20 cellular contexts compared by ENCODE assay signal in the genomic region with DNA sequence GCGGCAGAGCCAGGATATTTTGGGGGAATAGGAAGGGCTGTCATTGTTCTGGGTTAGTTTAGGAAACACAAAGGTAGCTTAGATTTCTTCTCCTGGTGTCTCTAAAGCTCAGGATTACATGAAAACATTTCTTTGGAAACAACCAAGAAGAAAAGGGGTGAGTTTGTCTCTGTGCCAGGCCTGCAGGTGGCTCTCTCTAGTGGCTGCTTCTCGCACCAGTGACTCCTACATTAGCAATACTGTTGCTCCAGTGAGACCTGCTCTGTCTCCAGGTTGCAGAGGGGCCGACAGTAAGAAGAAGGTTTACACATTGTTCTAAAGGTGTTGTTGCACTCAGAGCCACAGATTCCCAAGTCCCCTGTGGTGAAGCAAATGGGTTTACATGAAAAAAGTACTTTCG.
DNase-seq lines count a peak whose midpoint lies in the region; ATAC-seq and TF ChIP-seq lines count a peak whose summit lies in the region.
"Had no signal": no experiment of that assay in that cellular context is flagged by ENCODE, and none has a peak within 500 bp of the region (broad histone marks: within the 10 kb centered on the region; RNA-seq: fewer than 3 reads in every experiment).

No MANE protein-coding gene starts in this region.

- H3K23ac ChIP-seq in mesendoderm (ENCODE audit: low read length), result no peak overlapping the region

- no peaks in the 10 kb centered on the region for H3K4me1 ChIP-seq in Karpas-422 (ENCODE audit: low read length)
- H3K4me1 ChIP-seq in mesendoderm (ENCODE audit: control insufficient read depth, low read depth, low read length), result no peaks in the 10 kb centered on the region
- H3K4me1 ChIP-seq in PC-9 (replicated peaks; ENCODE audit: insufficient read depth), result no peaks in the 10 kb centered on the region
- H3K4me1 ChIP-seq: sigmoid colon had no signal

- no TSS peak for BruUV-seq in PC-9 (replicated peaks; lab: Mats Ljungman, UMichigan)

- H3K4me2 ChIP-seq in Karpas-422 (ENCODE audit: low read depth, low read length, poor library complexity, severe bottlenecking) (no peak overlapping the region), SU-DHL-6 (ENCODE audit: low read depth, low read length, poor library complexity, severe bottlenecking) (no peak overlapping the region), mesendoderm (ENCODE audit: low read length) (no peak overlapping the region), PC-9 (no peak overlapping the region)
- H3K4me2 ChIP-seq: hepatocyte had no signal

- H3F3A ChIP-seq in SU-DHL-6 (ENCODE audit: insufficient read depth) (no peaks in the 10 kb centered on the region), PC-9 (ENCODE audit: insufficient read depth, low read depth) (no peaks in the 10 kb centered on the region)

- H4K20me1 ChIP-seq in Karpas-422 (ENCODE audit: insufficient read depth, low read depth, low read length), result peaks cover 4% of the 10 kb centered on the region; the same call in 1 of the 2 replicates
- H4K20me1 ChIP-seq in SU-DHL-6 (ENCODE audit: low read depth, low read length), result no peaks in the 10 kb centered on the region
- H4K20me1 ChIP-seq in PC-9 (ENCODE audit: insufficient read depth), result no peaks in the 10 kb centered on the region

- H3K36me3 Mint-ChIP-seq in activated CD8-positive, alpha-beta memory T cell treated with anti-CD3 and anti-CD28 coated beads, Interleukin-2, amount 10 ng/mL, durations not matched to agents 7 days and 5 days, result no peaks in the 10 kb centered on the region
- H3K36me3 Mint-ChIP-seq: activated naive CD8-positive, alpha-beta T cell treated with anti-CD3 and anti-CD28 coated beads for 36 hours; CD4-positive, CD25-positive, alpha-beta regulatory T cell had no signal

- no peaks in the 10 kb centered on the region for H3K4me1 Mint-ChIP-seq in activated CD8-positive, alpha-beta memory T cell treated with anti-CD3 and anti-CD28 coated beads, Interleukin-2, amount 10 ng/mL, durations not matched to agents 7 days and 5 days
- H3K4me1 Mint-ChIP-seq: activated naive CD8-positive, alpha-beta T cell treated with anti-CD3 and anti-CD28 coated beads for 36 hours had no signal

- H2BK5ac ChIP-seq in mesendoderm (ENCODE audit: low read length), result no peak overlapping the region

- H3K36me3 ChIP-seq in Karpas-422 (ENCODE audit: insufficient read depth, low read length) (no peaks in the 10 kb centered on the region), SU-DHL-6 (ENCODE audit: low read length) (no peaks in the 10 kb centered on the region), mesendoderm (ENCODE audit: control insufficient read depth, insufficient read depth, low read length) (no peaks in the 10 kb centered on the region), PC-9 (ENCODE audit: low read depth) (no peaks in the 10 kb centered on the region)
- H3K36me3 ChIP-seq: sigmoid colon had no signal

- H2BK120ac ChIP-seq in mesendoderm (ENCODE audit: low read depth, low read length), result no peak overlapping the region

- H3K27me3 ChIP-seq in Karpas-422 (ENCODE audit: low read length) (no peaks in the 10 kb centered on the region), SU-DHL-6 (ENCODE audit: low read length) (no peaks in the 10 kb centered on the region), mesendoderm (ENCODE audit: insufficient read depth, low read length, poor library complexity) (no peaks in the 10 kb centered on the region), PC-9 (ENCODE audit: insufficient read depth, low read depth) (peaks cover 64% of the 10 kb centered on the region)
- H3K27me3 ChIP-seq: sigmoid colon had no signal

- intact Hi-C loops in PC-9 (cut with micrococcal nuclease; ENCODE audit: unreplicated experiment), result no loop called here

- H3K4ac ChIP-seq in mesendoderm (ENCODE audit: low read depth, low read length), result no peak overlapping the region

- H3K56ac ChIP-seq in mesendoderm (ENCODE audit: low read length), result no peak overlapping the region

- H3K79me2 ChIP-seq in Karpas-422 (ENCODE audit: low read length) (no peaks in the 10 kb centered on the region), SU-DHL-6 (ENCODE audit: insufficient read depth, low read length) (no peaks in the 10 kb centered on the region), mesendoderm (ENCODE audit: control insufficient read depth, insufficient read depth, low read length) (no peaks in the 10 kb centered on the region), PC-9 (ENCODE audit: low read depth) (no peaks in the 10 kb centered on the region)
- H3K79me2 ChIP-seq: hepatocyte had no signal

- no peak overlapping the region for H2AFZ ChIP-seq in Karpas-422 (ENCODE audit: low read length)
- H2AFZ ChIP-seq in SU-DHL-6 (ENCODE audit: low read depth, low read length, severe bottlenecking), result no peak overlapping the region
- no peak overlapping the region for H2AFZ ChIP-seq in PC-9
- H2AFZ ChIP-seq: hepatocyte had no signal

- H3K27ac ChIP-seq in Karpas-422 (ENCODE audit: low read length), result no peak overlapping the region
- H3K27ac ChIP-seq in SU-DHL-6 (ENCODE audit: low read depth, low read length), result no peak overlapping the region
- no peak overlapping the region for H3K27ac ChIP-seq in mesendoderm (ENCODE audit: low read depth, low read length)
- H3K27ac ChIP-seq in PC-9, result no peak overlapping the region
- H3K27ac ChIP-seq: hepatocyte, sigmoid colon had no signal

- no peak for ATAC-seq in activated CD8-positive, alpha-beta memory T cell treated with anti-CD3 and anti-CD28 coated beads, Interleukin-2, amount 10 ng/mL, durations not matched to agents 7 days and 5 days
- ATAC-seq: left colon had no signal

- peak; percentile 21 for TF ChIP-seq CTCF in SU-DHL-6 (IDR thresholded peaks at IDR 0.05; ENCODE audit: insufficient read depth, low read length, poor library complexity, severe bottlenecking)
- TF ChIP-seq CTCF in PC-9 (conservative IDR thresholded peaks at IDR 0.05), result no peak

- no peaks in the 10 kb centered on the region for H3K9me3 Mint-ChIP-seq in activated CD8-positive, alpha-beta memory T cell treated with anti-CD3 and anti-CD28 coated beads, Interleukin-2, amount 10 ng/mL, durations not matched to agents 7 days and 5 days (ENCODE audit: low read depth)
- H3K9me3 Mint-ChIP-seq: activated naive CD8-positive, alpha-beta T cell treated with anti-CD3 and anti-CD28 coated beads for 36 hours; CD4-positive, CD25-positive, alpha-beta regulatory T cell had no signal

- H3K9me2 ChIP-seq in Karpas-422 (replicated peaks; ENCODE audit: insufficient read depth, low read length) (no peaks in the 10 kb centered on the region), SU-DHL-6 (replicated peaks; ENCODE audit: insufficient read depth, low read length) (no peaks in the 10 kb centered on the region), PC-9 (ENCODE audit: insufficient read depth) (no peaks in the 10 kb centered on the region)

- H3K27ac Mint-ChIP-seq in activated CD8-positive, alpha-beta memory T cell treated with anti-CD3 and anti-CD28 coated beads, Interleukin-2, amount 10 ng/mL, durations not matched to agents 7 days and 5 days, result no peak overlapping the region
- H3K27ac Mint-ChIP-seq: activated naive CD8-positive, alpha-beta T cell treated with anti-CD3 and anti-CD28 coated beads for 36 hours had no signal

- no peak overlapping the region for H3K4me3 ChIP-seq in Karpas-422 (ENCODE audit: low read length)
- H3K4me3 ChIP-seq in SU-DHL-6 (ENCODE audit: insufficient read depth, low read length, poor library complexity, severe bottlenecking), result no peak overlapping the region
- no peak overlapping the region for H3K4me3 ChIP-seq in mesendoderm (ENCODE audit: low read length)
- no peak overlapping the region for H3K4me3 ChIP-seq in PC-9
- H3K4me3 ChIP-seq: hepatocyte, sigmoid colon had no signal

- no peak overlapping the region for H3K4me3 Mint-ChIP-seq in activated CD8-positive, alpha-beta memory T cell treated with anti-CD3 and anti-CD28 coated beads, Interleukin-2, amount 10 ng/mL, durations not matched to agents 7 days and 5 days
- H3K4me3 Mint-ChIP-seq: activated naive CD8-positive, alpha-beta T cell treated with anti-CD3 and anti-CD28 coated beads for 36 hours; CD4-positive, CD25-positive, alpha-beta regulatory T cell had no signal

- H4K5ac ChIP-seq in mesendoderm (ENCODE audit: low read length), result no peak overlapping the region

- no peak overlapping the region for H4K8ac ChIP-seq in mesendoderm (ENCODE audit: low read depth, low read length)

- no CpG with 5 or more reads among the region's 4 CpGs for WGBS in mesendoderm (ENCODE audit: extremely low coverage, insufficient coverage, low lambda C conversion rate)

- CTCF ChIA-PET in PC-9 (lab: Charles Lee), result interaction anchor here (1.0 kb wide), 1 partner anchor 450 kb away, joined by 3 read pairs; no protein-coding TSS in a partner anchor
- CTCF ChIA-PET in activated CD8-positive, alpha-beta memory T cell treated with anti-CD3 and anti-CD28 coated beads, Interleukin-2, amount 10 ng/mL, durations not matched to agents 7 days and 5 days (lab: Charles Lee), result interaction anchor here (1.6 kb wide), 1 partner anchor 72 kb away, joined by 6 read pairs; no protein-coding TSS in a partner anchor

- H3K9ac ChIP-seq in Karpas-422 (ENCODE audit: low read length), result no peak overlapping the region
- H3K9ac ChIP-seq in SU-DHL-6 (ENCODE audit: low read length), result no peak overlapping the region
- H3K9ac ChIP-seq in mesendoderm (ENCODE audit: low read length), result no peak overlapping the region

- H3K18ac ChIP-seq in mesendoderm (ENCODE audit: low read length), result no peak overlapping the region

- no peak overlapping the region for H2BK15ac ChIP-seq in mesendoderm (replicated peaks; ENCODE audit: low read depth)

- peak; percentile 5 for DNase-seq in DMS 273 (lab: John Stamatoyannopoulos, UW; ENCODE audit: unreplicated experiment)
- no peak for DNase-seq in DMS 273 treated with DMSO at 0.1 percent for 48 hours (lab: John Stamatoyannopoulos, UW)
- DNase-seq in Karpas-422, result peak; percentile 45
- DNase-seq in mesendoderm, result peak; percentile 44
- DNase-seq in PC-9, result no peak
- no peak for DNase-seq in activated CD8-positive, alpha-beta memory T cell treated with anti-CD3 and anti-CD28 coated beads, Interleukin-2, amount 10 ng/mL, durations not matched to agents 7 days and 5 days
- DNase-seq in NCI-H748 treated with DMSO at 0.1 percent for 48 hours (lab: John Stamatoyannopoulos, UW), result no peak
- DNase-seq: 8988T; activated CD4-positive, alpha-beta T cell treated with anti-CD3 and anti-CD28 coated beads, Interleukin-2, amount 50 U/mL, for 1 hour; activated naive CD8-positive, alpha-beta T cell treated with anti-CD3 and anti-CD28 coated beads for 36 hours; CD4-positive, CD25-positive, alpha-beta regulatory T cell; effector CD8-positive, alpha-beta T cell; KBM-7; left colon; NCI-H146; SHP77; sigmoid colon; T1000 had no signal

- H2AK5ac ChIP-seq in mesendoderm (ENCODE audit: low read length), result no peak overlapping the region

- peaks cover 13% of the 10 kb centered on the region for H3K27me3 Mint-ChIP-seq in activated CD8-positive, alpha-beta memory T cell treated with anti-CD3 and anti-CD28 coated beads, Interleukin-2, amount 10 ng/mL, durations not matched to agents 7 days and 5 days
- H3K27me3 Mint-ChIP-seq: activated naive CD8-positive, alpha-beta T cell treated with anti-CD3 and anti-CD28 coated beads for 36 hours; CD4-positive, CD25-positive, alpha-beta regulatory T cell had no signal

- POLR2A ChIA-PET in PC-9 (lab: Charles Lee; ENCODE audit: unreplicated experiment), result no interaction called here

- H3K9me3 ChIP-seq in Karpas-422 (ENCODE audit: low read length), result no peaks in the 10 kb centered on the region
- H3K9me3 ChIP-seq in SU-DHL-6 (ENCODE audit: insufficient read depth, low read length), result no peaks in the 10 kb centered on the region
- no peaks in the 10 kb centered on the region; the same call in 1 of the 2 replicates for H3K9me3 ChIP-seq in PC-9 (ENCODE audit: insufficient read depth, low read depth)
- H3K9me3 ChIP-seq: sigmoid colon had no signal

- H3K79me1 ChIP-seq in mesendoderm (ENCODE audit: low read length), result no peaks in the 10 kb centered on the region

Comparison
In these comparisons a context has a peak if more than half of its experiments do, and no peak if none do; other contexts are left out.
1. DNase-seq: peak in DMS 273 (single experiment), Karpas-422 (single experiment) and mesendoderm (single experiment); none in DMS 273 treated with DMSO at 0.1 percent for 48 hours (single experiment), PC-9 (0 of 2), activated CD8-positive, alpha-beta memory T cell treated with anti-CD3 and anti-CD28 coated beads, Interleukin-2, amount 10 ng/mL, durations not matched to agents 7 days and 5 days (single experiment) and NCI-H748 treated with DMSO at 0.1 percent for 48 hours (single experiment).